Comparison of ENCODE assay signal across 16 cellular contexts in the genomic region with DNA sequence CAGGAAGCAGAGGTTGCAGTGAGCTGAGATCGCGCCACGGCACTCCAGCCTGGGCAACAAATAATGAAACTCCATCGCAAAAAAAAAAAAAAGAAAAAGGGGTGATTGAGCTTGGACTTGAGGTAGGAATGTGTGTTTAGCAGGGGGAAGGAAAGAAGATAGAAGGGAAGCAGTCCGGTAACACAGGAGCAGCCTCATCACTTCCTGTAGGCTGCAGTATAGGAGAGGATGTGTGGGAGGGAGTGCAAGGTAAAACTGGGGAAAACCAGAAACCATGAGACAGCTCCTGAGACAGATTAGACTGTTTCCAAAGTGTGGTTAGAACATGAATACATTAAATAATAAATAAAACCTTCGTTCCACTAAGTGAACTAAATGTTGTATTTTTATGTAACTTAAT. TPM values are rescaled to one million over a fixed set of nuclear protein-coding genes. Genes with fewer than 3 reads are reported as not detected.
DNase-seq lines count a peak whose midpoint lies in the region; ATAC-seq and TF ChIP-seq lines count a peak whose summit lies in the region.
"Had no signal": no experiment of that assay in that cellular context is flagged by ENCODE, and none has a peak within 500 bp of the region (broad histone marks: within the 10 kb centered on the region; RNA-seq: fewer than 3 reads in every experiment).

No MANE protein-coding gene starts in this region.

- in situ Hi-C loops in mammary epithelial cell (cut with MboI; ENCODE audit: low sequenced_read_pairs in 2 of 2) = no loop called here

- TF ChIP-seq EP300 in sigmoid colon (IDR thresholded peaks at IDR 0.05) = no peak

- TF ChIP-seq CTCF in mammary epithelial cell (conservative IDR thresholded peaks at IDR 0.05 in 1 of 2, IDR thresholded peaks at IDR 0.05 in 1 of 2; ENCODE audit: extremely low read depth in 1 of 2, insufficient read depth in 1 of 2, low read depth in 1 of 2, low read length in 2 of 2) (peak; percentile 12 to 29), sigmoid colon (IDR thresholded peaks at IDR 0.05) (no peak)

- H3K36me3 ChIP-seq in mammary epithelial cell (ENCODE audit: insufficient read depth, low read length) (no peaks in the 10 kb centered on the region), sigmoid colon (no peaks in the 10 kb centered on the region)
- H3K36me3 ChIP-seq: gastrocnemius medialis had no signal

- no peak for TF ChIP-seq POLR2A in sigmoid colon (IDR thresholded peaks at IDR 0.05)

- no TSS peak for BruUV-seq in mammary epithelial cell (replicated peaks; lab: Mats Ljungman, UMichigan)

- H3K27ac ChIP-seq in mammary epithelial cell (ENCODE audit: insufficient read depth, low read depth, low read length) (peak overlapping the region; percentile 49), sigmoid colon (no peak overlapping the region)
- H3K27ac ChIP-seq: 22Rv1 had no signal

- H3K27me3 ChIP-seq in mammary epithelial cell (ENCODE audit: insufficient read depth, low read length) (no peaks in the 10 kb centered on the region), sigmoid colon (no peaks in the 10 kb centered on the region)
- H3K27me3 ChIP-seq: gastrocnemius medialis had no signal

- H3K79me2 ChIP-seq in mammary epithelial cell (ENCODE audit: insufficient read depth, low read length) = peaks cover 93% of the 10 kb centered on the region

- dilution Hi-C loops in mammary epithelial cell (cut with HindIII; ENCODE audit: low sequenced_read_pairs) = no loop called here

- CTCF ChIA-PET in mammary epithelial cell (lab: Charles Lee; ENCODE audit: low non-redundant PET) = interaction anchor here (0.7 kb wide), 1 partner anchor 195 kb away, joined by 15 read pairs; no protein-coding TSS in a partner anchor

- H4K20me1 ChIP-seq in mammary epithelial cell (ENCODE audit: insufficient read depth, low read length) = no peaks in the 10 kb centered on the region

- peak overlapping the region; percentile 36 for H3K4me2 ChIP-seq in mammary epithelial cell (ENCODE audit: insufficient read depth, low read depth, low read length)

- peak; percentile 19 for DNase-seq in DMS53 (lab: John Stamatoyannopoulos, UW)
- DNase-seq in DMS53 treated with DMSO at 0.1 percent for 48 hours (lab: John Stamatoyannopoulos, UW; ENCODE audit: unreplicated experiment) = no peak
- peak; percentile 21 for DNase-seq in M059J (ENCODE audit: low read depth)
- DNase-seq in mammary epithelial cell = peak; percentile 74
- peak; percentile 35 to 54 for DNase-seq in lung microvascular endothelial cell (ENCODE audit: low read depth in 2 of 2)
- no peak for DNase-seq in sigmoid colon
- DNase-seq in SHP77 (lab: John Stamatoyannopoulos, UW) = no peak
- DNase-seq: activated CD4-positive, alpha-beta T cell treated with anti-CD3 and anti-CD28 coated beads for 1 hour; effector CD4-positive, alpha-beta T cell; gastrocnemius medialis; NCI-H1436; NCI-H524; RPMI8226; stimulated activated naive B cell treated with anti-CD40 and anti-IgM and Interleukin-4, amounts not matched to agents 10 μg/mL and 1 μg/mL and 100 μg/mL, for 72 hours had no signal

- no peak overlapping the region for H2AFZ ChIP-seq in mammary epithelial cell (ENCODE audit: low read depth, low read length)

- no peak for ATAC-seq in GM21576 (IDR thresholded peaks at IDR 0.05; ENCODE audit: unreplicated experiment)
- ATAC-seq: gastrocnemius medialis had no signal

- H3K4me1 ChIP-seq in mammary epithelial cell (ENCODE audit: insufficient read depth, low read length) = peaks cover 72% of the 10 kb centered on the region
- peaks cover 0 to 4% (median 0%) of the 10 kb centered on the region in 4 donors for H3K4me1 ChIP-seq in sigmoid colon

- H3K9me3 ChIP-seq in mammary epithelial cell (replicated peaks; ENCODE audit: insufficient read depth, low read length) (no peaks in the 10 kb centered on the region), sigmoid colon (no peaks in the 10 kb centered on the region)
- H3K9me3 ChIP-seq: gastrocnemius medialis had no signal

- no peak overlapping the region for H3K9ac ChIP-seq in mammary epithelial cell (ENCODE audit: insufficient read depth, low read length)

- no peak overlapping the region for H3K4me3 ChIP-seq in mammary epithelial cell (replicated peaks in 1 of 3; ENCODE audit: insufficient read depth in 1 of 3, low read depth in 2 of 3, low read length in 3 of 3)
- H3K4me3 ChIP-seq in sigmoid colon = no peak overlapping the region
- H3K4me3 ChIP-seq: gastrocnemius medialis had no signal

- intact Hi-C loops in mammary epithelial cell (cut with micrococcal nuclease) (loop anchor here (10.0 kb wide), 2 partner anchors 446 to 794 kb away; a partner anchor contains a TSS), sigmoid colon (cut with DNase I) (no loop called here)

- 31% methylated on average over 3 of the region's 6 CpGs for WGBS in mammary epithelial cell (ENCODE audit: low coverage, missing lambda C conversion rate)
- WGBS in sigmoid colon, 2 donors = 77 to 80% methylated on average over 6 of the region's 6 CpGs

RNA-seq across cellular contexts. Expression of a gene that starts 49.2 kb away (rescaled TPM):
- total RNA-seq in M059J (2014; rRNA removed; shearing (Covaris generic)) = 0.59 and 3.0 TPM in 2 replicates
- total RNA-seq in mammary epithelial cell (10 to 100 TPM; 20.8 to 35.3 TPM), lung microvascular endothelial cell (9.2 and 9.9 TPM in 2 replicates), sigmoid colon (10 to 100 TPM; 11.3 to 19.1 (median 17.0) TPM)
- polyA plus RNA-seq in mammary epithelial cell (11.1 TPM), sigmoid colon (10 to 100 TPM in 1 of 3 donors, 1 to 10 TPM in 2; 7.8 to 10.6 (median 9.3) TPM)
- 62.7 TPM for polyA minus RNA-seq in mammary epithelial cell

Comparison
In these comparisons a context has a peak if more than half of its experiments do, and no peak if none do; other contexts are left out.
1. DNase-seq: peak in DMS53 (single experiment), M059J (single experiment), mammary epithelial cell (single experiment) and lung microvascular endothelial cell (2 of 2); none in DMS53 treated with DMSO at 0.1 percent for 48 hours (single experiment), sigmoid colon (single experiment) and SHP77 (0 of 2).
2. CTCF ChIP-seq: peak in mammary epithelial cell (2 of 2); none in sigmoid colon (0 of 4).